Comparison of ENCODE assay signal across 4 cellular contexts in the genomic region with DNA sequence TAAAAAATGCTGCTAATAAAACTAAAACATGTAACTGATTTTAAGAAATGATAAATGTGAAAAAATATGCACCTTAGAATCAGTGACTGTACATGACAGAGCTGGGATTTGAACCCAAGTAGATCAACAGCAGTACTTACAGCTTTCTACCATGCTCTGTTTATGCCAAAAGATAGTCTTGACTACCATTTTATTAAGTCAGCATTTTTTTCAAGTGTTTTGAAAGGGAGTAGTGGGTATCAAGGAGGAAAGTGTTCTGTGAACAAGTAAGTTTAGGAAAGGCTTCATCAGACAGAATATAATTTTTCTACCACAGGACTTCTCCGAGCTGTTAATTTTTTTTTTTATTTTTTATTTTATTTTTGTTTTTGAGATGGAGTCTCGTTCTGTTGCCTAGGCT.
TF ChIP-seq lines count a peak whose summit lies in the region.

No MANE protein-coding gene starts in this region.

TF ChIP-seq in HepG2, 621 proteins besides CTCF, POLR2A, EP300 and RAD21:
- TF ChIP-seq NFYC (CRISPR knock-in tag; IDR thresholded peaks at IDR 0.05) (no peak), MAFF (IDR thresholded peaks at IDR 0.05; ENCODE audit: low read depth, low read length) (peak; percentile 54; the same call in 1 of the 2 replicates), MAFK (conservative IDR thresholded peaks at IDR 0.05 in 1 of 2, IDR thresholded peaks at IDR 0.05 in 1 of 2; ENCODE audit: low read length in 2 of 2) (peak; percentile 59 to 68), FOXP1 (IDR thresholded peaks at IDR 0.05) (no peak), FOXP1 (CRISPR knock-in tag; IDR thresholded peaks at IDR 0.05) (no peak), HOXD1 (CRISPR knock-in tag; IDR thresholded peaks at IDR 0.05) (no peak)

TF ChIP-seq in A549, 52 proteins besides CTCF, POLR2A, EP300 and RAD21:
- TF ChIP-seq FOXS1 (CRISPR knock-in tag; IDR thresholded peaks at IDR 0.05), result no peak
- TF ChIP-seq CBX8 (IDR thresholded peaks at IDR 0.05), result no peak
- no peak for TF ChIP-seq BHLHE40 (IDR thresholded peaks at IDR 0.05; ENCODE audit: low read depth, low read length)
- TF ChIP-seq MAFK (IDR thresholded peaks at IDR 0.05; ENCODE audit: partially characterized antibody), result peak; percentile 76
- no peak for TF ChIP-seq MAZ (IDR thresholded peaks at IDR 0.05; ENCODE audit: borderline replicate concordance, low read depth, low read length)

TF ChIP-seq in IMR-90, 13 proteins besides CTCF, POLR2A, EP300 and RAD21:
- TF ChIP-seq MAFK (IDR thresholded peaks at IDR 0.05; ENCODE audit: low read depth, low read length) (peak; percentile 45), CEBPB (IDR thresholded peaks at IDR 0.05; ENCODE audit: low read depth, low read length) (no peak)

TF ChIP-seq in K562, 482 proteins besides CTCF, POLR2A, EP300 and RAD21:
- TF ChIP-seq ZNF316 (IDR thresholded peaks at IDR 0.05) (peak; percentile 77), MAFF (IDR thresholded peaks at IDR 0.05; ENCODE audit: low read length) (0 out of 2 replicates have a peak, but pooled peaks have one; percentile 31), MAFG (tag; conservative IDR thresholded peaks at IDR 0.05) (0 out of 2 replicates have a peak, but pooled peaks have one; percentile 22), SNIP1 (IDR thresholded peaks at IDR 0.05; ENCODE audit: low read depth) (no peak), MYC (IDR thresholded peaks at IDR 0.05; ENCODE audit: low read depth, low read length) (no peak), MYC (CRISPR knock-in tag; IDR thresholded peaks at IDR 0.05; ENCODE audit: borderline replicate concordance, low read depth) (no peak), C11orf30 (IDR thresholded peaks at IDR 0.05; ENCODE audit: low read depth) (peak; percentile 58; the same call in 1 of the 2 replicates)
